2 cellular contexts compared by ENCODE assay signal in the genomic region with DNA sequence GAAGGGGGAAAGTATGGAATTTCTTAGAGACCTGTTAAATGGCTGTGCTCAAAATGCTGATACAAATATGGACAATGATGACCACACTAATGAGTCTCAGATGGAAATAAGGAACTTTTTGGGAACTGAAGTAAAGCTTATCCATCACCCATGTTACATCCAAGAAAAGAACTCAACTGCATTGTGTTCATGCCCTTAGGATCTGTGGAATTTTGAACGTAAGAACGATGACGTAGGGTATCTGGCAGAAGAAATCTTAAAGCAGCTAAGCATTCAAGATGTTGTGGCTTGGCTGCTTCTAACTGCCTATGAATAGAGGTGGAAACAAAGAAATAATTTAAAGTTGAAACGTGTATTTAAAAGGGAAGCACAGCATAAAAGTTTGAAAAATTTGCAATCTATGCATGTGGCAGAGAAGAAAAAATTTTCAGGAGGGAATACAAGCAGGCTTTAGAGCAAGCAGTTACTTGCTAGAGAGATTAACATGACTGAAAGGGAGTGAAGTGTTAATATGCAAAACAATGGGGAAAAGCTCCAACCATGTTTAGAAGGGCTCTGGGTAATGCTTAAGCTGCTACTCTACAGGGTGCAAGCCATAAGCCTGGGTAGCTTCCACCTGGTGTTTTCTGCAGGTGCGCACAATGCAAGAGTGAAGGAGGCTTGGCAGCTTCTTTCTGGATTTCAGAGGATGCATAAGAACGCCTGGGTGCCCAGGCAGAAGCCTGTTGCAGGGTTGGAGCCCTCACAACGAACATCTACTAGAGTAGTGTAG.
TF ChIP-seq lines count a peak whose summit lies in the region.

No MANE protein-coding gene starts in this region.

TF ChIP-seq in GM23338, 12 proteins besides CTCF, POLR2A, EP300 and RAD21 (continued from another document):
- TF ChIP-seq STAT1 (IDR thresholded peaks at IDR 0.05; ENCODE audit: unreplicated experiment) (no peak), CREB1 (CRISPR knock-in tag; IDR thresholded peaks at IDR 0.05; ENCODE audit: low read depth) (no peak), ZNF462 (CRISPR knock-in tag; IDR thresholded peaks at IDR 0.05) (no peak), EZH2 (IDR thresholded peaks at IDR 0.05; ENCODE audit: low read depth, unreplicated experiment) (no peak), NANOG (IDR thresholded peaks at IDR 0.05; ENCODE audit: borderline replicate concordance) (no peak), JUNB (IDR thresholded peaks at IDR 0.05; ENCODE audit: unreplicated experiment) (no peak)
- TF ChIP-seq, protein P1, sequence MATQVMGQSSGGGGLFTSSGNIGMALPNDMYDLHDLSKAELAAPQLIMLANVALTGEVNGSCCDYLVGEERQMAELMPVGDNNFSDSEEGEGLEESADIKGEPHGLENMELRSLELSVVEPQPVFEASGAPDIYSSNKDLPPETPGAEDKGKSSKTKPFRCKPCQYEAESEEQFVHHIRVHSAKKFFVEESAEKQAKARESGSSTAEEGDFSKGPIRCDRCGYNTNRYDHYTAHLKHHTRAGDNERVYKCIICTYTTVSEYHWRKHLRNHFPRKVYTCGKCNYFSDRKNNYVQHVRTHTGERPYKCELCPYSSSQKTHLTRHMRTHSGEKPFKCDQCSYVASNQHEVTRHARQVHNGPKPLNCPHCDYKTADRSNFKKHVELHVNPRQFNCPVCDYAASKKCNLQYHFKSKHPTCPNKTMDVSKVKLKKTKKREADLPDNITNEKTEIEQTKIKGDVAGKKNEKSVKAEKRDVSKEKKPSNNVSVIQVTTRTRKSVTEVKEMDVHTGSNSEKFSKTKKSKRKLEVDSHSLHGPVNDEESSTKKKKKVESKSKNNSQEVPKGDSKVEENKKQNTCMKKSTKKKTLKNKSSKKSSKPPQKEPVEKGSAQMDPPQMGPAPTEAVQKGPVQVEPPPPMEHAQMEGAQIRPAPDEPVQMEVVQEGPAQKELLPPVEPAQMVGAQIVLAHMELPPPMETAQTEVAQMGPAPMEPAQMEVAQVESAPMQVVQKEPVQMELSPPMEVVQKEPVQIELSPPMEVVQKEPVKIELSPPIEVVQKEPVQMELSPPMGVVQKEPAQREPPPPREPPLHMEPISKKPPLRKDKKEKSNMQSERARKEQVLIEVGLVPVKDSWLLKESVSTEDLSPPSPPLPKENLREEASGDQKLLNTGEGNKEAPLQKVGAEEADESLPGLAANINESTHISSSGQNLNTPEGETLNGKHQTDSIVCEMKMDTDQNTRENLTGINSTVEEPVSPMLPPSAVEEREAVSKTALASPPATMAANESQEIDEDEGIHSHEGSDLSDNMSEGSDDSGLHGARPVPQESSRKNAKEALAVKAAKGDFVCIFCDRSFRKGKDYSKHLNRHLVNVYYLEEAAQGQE (IDR thresholded peaks at IDR 0.05; ENCODE audit: unreplicated experiment): no peak
TF ChIP-seq in GM23338: peak in this region for 0.

TF ChIP-seq in H1, 55 proteins besides CTCF, POLR2A, EP300 and RAD21 (continued from another document):
- 0 out of 2 replicates have a peak, but pooled peaks have one; percentile 65 for TF ChIP-seq TCF12 (IDR thresholded peaks at IDR 0.05; ENCODE audit: low read depth, low read length)
